14 cellular contexts compared by ENCODE assay signal in genomic region chr18:42192251-42193248, GRCh38.
DNase-seq lines count a peak whose midpoint lies in the region; ATAC-seq and TF ChIP-seq lines count a peak whose summit lies in the region.
"Had no signal": no experiment of that assay in that cellular context is flagged by ENCODE, and none has a peak within 500 bp of the region (broad histone marks: within the 10 kb centered on the region; RNA-seq: fewer than 3 reads in every experiment).

No MANE protein-coding gene starts in this region.

- DNase-seq in BE2C (peak; percentile 37), NCI-H1930 (lab: John Stamatoyannopoulos, UW) (peak; percentile 11 to 51), WTC11 (ENCODE audit: low spot score) (no peak), kidney glomerular epithelial cell (lab: John Stamatoyannopoulos, UW) (peak; percentile 67)
- DNase-seq: esophagus squamous epithelium, immature natural killer cell, NCI-H1694, RPMI8226 had no signal

- TF ChIP-seq CTCF in BE2C (IDR thresholded peaks at IDR 0.05; ENCODE audit: low read depth, low read length) (no peak), WTC11 (IDR thresholded peaks at IDR 0.05) (no peak)

- no peak overlapping the region for H3K27ac Mint-ChIP-seq in WTC11
- H3K27ac Mint-ChIP-seq: activated T-helper 2 cell treated with anti-CD3 and anti-CD28 coated beads, Interferon-gamma antibody, Interleukin-2, Interleukin-4, amounts not matched to agents 10 μg/mL and 5 μg/mL and 100 μg/mL, durations not matched to agents 14 hours and 24 hours and 36 hours; immature natural killer cell had no signal

- ATAC-seq in WTC11: no peak
- ATAC-seq in HG03521 (IDR thresholded peaks at IDR 0.05; ENCODE audit: unreplicated experiment): no peak
- no peak for ATAC-seq in HG03442 (IDR thresholded peaks at IDR 0.05; ENCODE audit: unreplicated experiment)
- ATAC-seq in GM21737 (IDR thresholded peaks at IDR 0.05; ENCODE audit: unreplicated experiment): no peak
- no peak for ATAC-seq in HG02970 (IDR thresholded peaks at IDR 0.05; ENCODE audit: low FRiP score, unreplicated experiment)
- ATAC-seq: activated CD4-positive, CD25-positive, alpha-beta regulatory T cell treated with anti-CD3 and anti-CD28 coated beads, Interleukin-2, amount 50 U/mL, for 24 hours had no signal

- peaks cover 6% of the 10 kb centered on the region for H3K4me1 ChIP-seq in BE2C
- H3K4me1 ChIP-seq: esophagus squamous epithelium had no signal

- POLR2A ChIA-PET in WTC11 (lab: Charles Lee): no interaction called here

- peaks cover 19% of the 10 kb centered on the region for H3K9me3 Mint-ChIP-seq in WTC11
- H3K9me3 Mint-ChIP-seq: activated T-helper 2 cell treated with anti-CD3 and anti-CD28 coated beads, Interferon-gamma antibody, Interleukin-2, Interleukin-4, amounts not matched to agents 10 μg/mL and 5 μg/mL and 100 μg/mL, durations not matched to agents 14 hours and 24 hours and 36 hours had no signal

- CTCF ChIA-PET in WTC11 (lab: Charles Lee): no interaction called here

- H3K9me3 ChIP-seq in BE2C: no peaks in the 10 kb centered on the region
- H3K9me3 ChIP-seq: esophagus squamous epithelium had no signal

- H3K27me3 Mint-ChIP-seq in WTC11 (ENCODE audit: low read depth): no peaks in the 10 kb centered on the region

- H3K27me3 ChIP-seq in BE2C: no peaks in the 10 kb centered on the region
- H3K27me3 ChIP-seq: esophagus squamous epithelium had no signal

- no peak overlapping the region for H3K4me3 ChIP-seq in BE2C (ENCODE audit: low read depth, low read length)
- H3K4me3 ChIP-seq: esophagus squamous epithelium had no signal

- H3K4me1 Mint-ChIP-seq in WTC11: no peaks in the 10 kb centered on the region
- H3K4me1 Mint-ChIP-seq: immature natural killer cell had no signal

- H3K36me3 ChIP-seq in BE2C: no peaks in the 10 kb centered on the region
- H3K36me3 ChIP-seq: esophagus squamous epithelium had no signal

- H3K36me3 Mint-ChIP-seq in WTC11: peaks cover 14% of the 10 kb centered on the region
- H3K36me3 Mint-ChIP-seq: immature natural killer cell had no signal

- no peak overlapping the region for H3K4me3 Mint-ChIP-seq in WTC11
- H3K4me3 Mint-ChIP-seq: immature natural killer cell had no signal

TF ChIP-seq in WTC11, 78 proteins besides CTCF, POLR2A, EP300 and RAD21:
- no peak for TF ChIP-seq ATF6 (CRISPR knock-in tag; IDR thresholded peaks at IDR 0.05)
- peak; percentile 83 for TF ChIP-seq GABPB1 (CRISPR knock-in tag; IDR thresholded peaks at IDR 0.05)
